ENCODE assay signal across 13 cellular contexts in the genomic region with DNA sequence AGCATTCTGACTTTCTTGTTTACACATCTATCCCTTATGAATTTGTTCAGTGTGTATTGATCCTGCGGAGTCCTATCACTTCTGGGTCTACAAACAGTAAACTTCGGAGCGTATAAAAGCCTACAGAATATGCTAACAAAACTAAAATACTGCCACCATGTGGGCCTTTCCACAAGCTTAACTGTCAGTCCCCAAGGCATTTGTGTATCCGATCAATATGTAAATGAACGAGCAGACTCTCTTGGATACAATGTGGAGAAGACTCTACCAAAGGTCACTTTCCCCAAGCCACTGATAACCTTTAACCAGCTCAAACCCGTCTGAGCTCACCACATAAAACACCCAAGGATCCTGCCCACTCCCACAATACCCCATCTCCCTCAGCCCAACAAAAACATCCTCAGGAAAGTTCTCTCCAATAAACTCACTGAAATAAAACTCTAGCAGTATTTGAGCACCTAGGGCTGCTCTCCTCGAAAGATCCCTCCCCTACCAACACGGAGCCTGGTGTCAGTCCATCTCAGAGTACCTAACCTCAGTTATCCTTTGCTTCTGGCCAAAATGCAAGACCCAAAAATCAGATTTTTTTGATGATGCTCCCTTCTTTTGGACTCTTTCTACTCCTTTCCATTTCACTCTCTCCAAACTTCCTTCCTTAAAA. TPM values are rescaled to one million over a fixed set of nuclear protein-coding genes. Genes with fewer than 3 reads are reported as not detected.
DNase-seq lines count a peak whose midpoint lies in the region; ATAC-seq and TF ChIP-seq lines count a peak whose summit lies in the region.
"Had no signal": no experiment of that assay in that cellular context is flagged by ENCODE, and none has a peak within 500 bp of the region (broad histone marks: within the 10 kb centered on the region; RNA-seq: fewer than 3 reads in every experiment).

No MANE protein-coding gene starts in this region.

- H3K4me1 ChIP-seq in thyroid gland: peaks cover 0 to 3% of the 10 kb centered on the region in 2 donors
- H3K4me1 ChIP-seq: colonic mucosa had no signal

- H3K36me3 Mint-ChIP-seq in activated CD4-positive, alpha-beta T cell treated with anti-CD3 and anti-CD28 coated beads, Interleukin-2, amount 10 ng/mL, durations not matched to agents 7 days and 5 days (ENCODE audit: low read depth): peaks cover 55% of the 10 kb centered on the region

- POLR2A ChIA-PET in activated CD4-positive, alpha-beta T cell treated with anti-CD3 and anti-CD28 coated beads, Interleukin-2, amount 10 ng/mL, durations not matched to agents 7 days and 5 days (lab: Charles Lee): interaction anchor here (0.6 kb wide), 1 partner anchor 153 kb away, joined by 7 read pairs; no protein-coding TSS in a partner anchor

- peak overlapping the region; percentile 16 for H3K27ac Mint-ChIP-seq in activated CD4-positive, alpha-beta T cell treated with anti-CD3 and anti-CD28 coated beads, Interleukin-2, amount 10 ng/mL, durations not matched to agents 7 days and 5 days

- no peak for TF ChIP-seq POLR2A in thyroid gland (IDR thresholded peaks at IDR 0.05)

- H3K36me3 ChIP-seq in thyroid gland: no peaks in the 10 kb centered on the region
- H3K36me3 ChIP-seq: colonic mucosa had no signal

- in situ Hi-C loops in SK-MEL-5 (cut with HindIII; ENCODE audit: low pct_unique_long_range_greater_than_20kb, low sequenced_read_pairs): no loop called here

- DNase-seq in activated CD4-positive, alpha-beta T cell treated with anti-CD3 and anti-CD28 coated beads, Interleukin-2, amount 10 ng/mL, durations not matched to agents 7 days and 5 days: no peak
- DNase-seq in activated CD4-positive, alpha-beta T cell treated with anti-CD3 and anti-CD28 coated beads, Interleukin-2, amount 50 U/mL, for 48 hours: no peak
- DNase-seq in SK-MEL-5 (ENCODE audit: low read depth, low spot score): peak; percentile 69
- peak; percentile 46 for DNase-seq in fibroblast of the aortic adventitia (ENCODE audit: low read depth)
- peak; percentile 7 for DNase-seq in renal cortical epithelial cell (ENCODE audit: low read depth)
- no peak for DNase-seq in stimulated activated CD8-positive, alpha-beta memory T cell treated with anti-CD3 and anti-CD28 coated beads, Interleukin-4, amount 100 ng/mL, for 48 hours
- DNase-seq in thyroid gland: no peak
- DNase-seq: AML-193; colonic mucosa; NCI-H1105 treated with DMSO at 0.1 percent for 48 hours; stimulated activated naive CD8-positive, alpha-beta T cell treated with anti-CD3 and anti-CD28 coated beads, Interleukin-15, Interleukin-2, amounts not matched to agents 100 U/mL and 50 U/mL, for 24 hours had no signal

- ATAC-seq in HG02885 (IDR thresholded peaks at IDR 0.05; ENCODE audit: poor library complexity, unreplicated experiment): no peak
- ATAC-seq: stimulated activated naive CD8-positive, alpha-beta T cell treated with anti-CD3 and anti-CD28 coated beads, Interleukin-15, Interleukin-2, amounts not matched to agents 100 U/mL and 50 U/mL, for 24 hours had no signal

- H3K27me3 Mint-ChIP-seq in activated CD4-positive, alpha-beta T cell treated with anti-CD3 and anti-CD28 coated beads, Interleukin-2, amount 10 ng/mL, durations not matched to agents 7 days and 5 days: no peaks in the 10 kb centered on the region

- H3K27ac ChIP-seq in thyroid gland: no peak overlapping the region
- H3K27ac ChIP-seq: colonic mucosa, skin epidermis had no signal

- H3K4me1 Mint-ChIP-seq in activated CD4-positive, alpha-beta T cell treated with anti-CD3 and anti-CD28 coated beads, Interleukin-2, amount 10 ng/mL, durations not matched to agents 7 days and 5 days: peaks cover 3% of the 10 kb centered on the region

- H3K9me3 Mint-ChIP-seq in activated CD4-positive, alpha-beta T cell treated with anti-CD3 and anti-CD28 coated beads, Interleukin-2, amount 10 ng/mL, durations not matched to agents 7 days and 5 days: no peaks in the 10 kb centered on the region

- H3K4me3 ChIP-seq in fibroblast of the aortic adventitia (ENCODE audit: low read depth, low read length) (no peak overlapping the region), thyroid gland (replicated peaks in 1 of 3) (no peak overlapping the region)
- H3K4me3 ChIP-seq: colonic mucosa, skin epidermis had no signal

- CTCF ChIA-PET in activated CD4-positive, alpha-beta T cell treated with anti-CD3 and anti-CD28 coated beads, Interleukin-2, amount 10 ng/mL, durations not matched to agents 7 days and 5 days (lab: Charles Lee): interaction anchor here (0.7 to 1.6 kb wide), 4 partner anchors 10 to 36 kb away, joined by 3 to 9 read pairs (median 4); no protein-coding TSS in a partner anchor

- H3K27me3 ChIP-seq in thyroid gland: no peaks in the 10 kb centered on the region
- H3K27me3 ChIP-seq: colonic mucosa had no signal

- TF ChIP-seq CTCF in fibroblast of the aortic adventitia (IDR thresholded peaks at IDR 0.05; ENCODE audit: insufficient read depth, low read length) (peak; percentile 28), thyroid gland (IDR thresholded peaks at IDR 0.05) (no peak)

- H3K4me3 Mint-ChIP-seq in activated CD4-positive, alpha-beta T cell treated with anti-CD3 and anti-CD28 coated beads, Interleukin-2, amount 10 ng/mL, durations not matched to agents 7 days and 5 days: no peak overlapping the region

- H3K9me3 ChIP-seq in thyroid gland: no peaks in the 10 kb centered on the region
- H3K9me3 ChIP-seq: colonic mucosa had no signal

- 48 to 55% methylated on average over 8 of the region's 8 CpGs for WGBS in thyroid gland, 2 donors

- intact Hi-C loops in thyroid gland (cut with DNase I): no loop called here

RNA-seq across cellular contexts. Expression of gene ADA2, which starts 17.8 kb away (rescaled TPM):
- total RNA-seq in activated CD4-positive, alpha-beta T cell treated with anti-CD3 and anti-CD28 coated beads, Interleukin-2, amount 10 ng/mL, durations not matched to agents 7 days and 5 days: 100 to 1,000 TPM; 118 to 137 TPM
- not detected in 2 replicates for total RNA-seq in SK-MEL-5 (2014; rRNA removed; shearing (Covaris generic))
- not detected in 2 replicates for polyA plus RNA-seq in SK-MEL-5 (2015; cell fraction: cytosol; rRNA removed)
- not detected in 2 replicates for polyA plus RNA-seq in SK-MEL-5 (2015; cell fraction: nucleus; rRNA removed)
- total RNA-seq in fibroblast of the aortic adventitia (ENCODE audit: low replicate concordance): 3.4 and 6.7 TPM in 2 replicates
- 1.2 and 53.3 TPM in 2 replicates for total RNA-seq in renal cortical epithelial cell
- 10 to 100 TPM in 2 of 4 donors, 1 to 10 TPM in 2; 5.2 to 19.8 (median 12.6) TPM for total RNA-seq in thyroid gland

RNA-seq across cellular contexts. Expression of gene HDHD5, which starts 42.3 kb away (rescaled TPM):
- total RNA-seq in activated CD4-positive, alpha-beta T cell treated with anti-CD3 and anti-CD28 coated beads, Interleukin-2, amount 10 ng/mL, durations not matched to agents 7 days and 5 days: 10 to 100 TPM; 30.9 to 37.1 TPM
- 89.6 and 91.7 TPM in 2 replicates for total RNA-seq in SK-MEL-5 (2014; rRNA removed; shearing (Covaris generic))
- polyA plus RNA-seq in SK-MEL-5 (2015; cell fraction: cytosol; rRNA removed): 99.4 and 99.9 TPM in 2 replicates
- polyA plus RNA-seq in SK-MEL-5 (2015; cell fraction: nucleus; rRNA removed): 63.4 and 72.5 TPM in 2 replicates
- total RNA-seq in fibroblast of the aortic adventitia (ENCODE audit: low replicate concordance) (19.7 and 20.3 TPM in 2 replicates), renal cortical epithelial cell (25.1 and 38.6 TPM in 2 replicates), thyroid gland (10 to 100 TPM; 21.6 to 37.8 (median 25.8) TPM)

Comparison
In these comparisons a context has a peak if more than half of its experiments do, and no peak if none do; other contexts are left out.
1. DNase-seq: peak in SK-MEL-5 (single experiment), fibroblast of the aortic adventitia (single experiment) and renal cortical epithelial cell (single experiment); none in activated CD4-positive, alpha-beta T cell treated with anti-CD3 and anti-CD28 coated beads, Interleukin-2, amount 10 ng/mL, durations not matched to agents 7 days and 5 days (single experiment), activated CD4-positive, alpha-beta T cell treated with anti-CD3 and anti-CD28 coated beads, Interleukin-2, amount 50 U/mL, for 48 hours (0 of 2), stimulated activated CD8-positive, alpha-beta memory T cell treated with anti-CD3 and anti-CD28 coated beads, Interleukin-4, amount 100 ng/mL, for 48 hours (single experiment) and thyroid gland (0 of 2).